Comparison of ENCODE assay signal across 8 cellular contexts in genomic region chr12:51351913-51352532, GRCh38. TPM values are rescaled to one million over a fixed set of nuclear protein-coding genes. Genes with fewer than 3 reads are reported as not detected.
DNase-seq lines count a peak whose midpoint lies in the region; ATAC-seq and TF ChIP-seq lines count a peak whose summit lies in the region.

No MANE protein-coding gene starts in this region.

- no peak overlapping the region for H3K4me3 ChIP-seq in esophagus squamous epithelium
- H3K4me3 ChIP-seq in neural progenitor cell, result no peak overlapping the region

- H3K9ac ChIP-seq in neural progenitor cell, result no peak overlapping the region

- no peak overlapping the region for H3K4me2 ChIP-seq in neural progenitor cell

- peaks cover 10% of the 10 kb centered on the region for H3K4me1 Mint-ChIP-seq in neural progenitor cell

- no peak overlapping the region for H3K4me3 Mint-ChIP-seq in neural progenitor cell

- H3K36me3 ChIP-seq in esophagus squamous epithelium, result no peaks in the 10 kb centered on the region
- H3K36me3 ChIP-seq in neural progenitor cell, result no peaks in the 10 kb centered on the region

- peak overlapping the region; percentile 27 for H2AFZ ChIP-seq in neural progenitor cell (replicated peaks)

- DNase-seq in A172 (ENCODE audit: low spot score), result peak; percentile 35
- peak; percentile 40 for DNase-seq in G401 (ENCODE audit: low spot score)
- peak; percentile 44 for DNase-seq in NCI-H2107 treated with DMSO at 0.1 percent for 48 hours (lab: John Stamatoyannopoulos, UW; ENCODE audit: unreplicated experiment)
- DNase-seq in activated CD4-positive, alpha-beta T cell treated with anti-CD3 and anti-CD28 coated beads, Interleukin-2, amount 50 U/mL, for 48 hours, result peak; percentile 48 to 55
- no peak for DNase-seq in esophagus squamous epithelium (lab: John Stamatoyannopoulos, UW)
- DNase-seq in neural progenitor cell (ENCODE audit: low spot score), result peak; percentile 91
- DNase-seq in omental fat pad (ENCODE audit: low spot score), result no peak

- no peaks in the 10 kb centered on the region for H3F3A ChIP-seq in neural progenitor cell (ENCODE audit: low read depth)

- H3K9me3 Mint-ChIP-seq in neural progenitor cell, result no peaks in the 10 kb centered on the region

- no peaks in the 10 kb centered on the region for H3K36me3 Mint-ChIP-seq in neural progenitor cell

- TF ChIP-seq CTCF in esophagus squamous epithelium (IDR thresholded peaks at IDR 0.05), result peak in 5 of 6 experiments; percentile 37 to 76 (median 58)
- peak; percentile 91 for TF ChIP-seq CTCF in neural progenitor cell (IDR thresholded peaks at IDR 0.05)
- no peak for TF ChIP-seq CTCF in omental fat pad (IDR thresholded peaks at IDR 0.05)

- H3K9me3 ChIP-seq in esophagus squamous epithelium (no peaks in the 10 kb centered on the region), neural progenitor cell (ENCODE audit: low read depth) (no peaks in the 10 kb centered on the region)

- TF ChIP-seq POLR2A in esophagus squamous epithelium (IDR thresholded peaks at IDR 0.05), result no peak

- intact Hi-C loops in esophagus squamous epithelium (cut with DNase I), result no loop called here

- no peaks in the 10 kb centered on the region for H3K79me2 ChIP-seq in neural progenitor cell (ENCODE audit: low read depth)

- peaks cover 3% of the 10 kb centered on the region for H3K27me3 Mint-ChIP-seq in neural progenitor cell (ENCODE audit: insufficient read depth, low read depth)

- H3K27ac ChIP-seq in esophagus squamous epithelium, result no peak overlapping the region
- no peak overlapping the region for H3K27ac ChIP-seq in neural progenitor cell

- in situ Hi-C loops in G401 (cut with HindIII; ENCODE audit: low sequenced_read_pairs), result no loop called here

- no peaks in the 10 kb centered on the region for H4K20me1 ChIP-seq in neural progenitor cell (ENCODE audit: low read depth)

- ATAC-seq in HG03565 (IDR thresholded peaks at IDR 0.05; ENCODE audit: unreplicated experiment) (no peak), omental fat pad (ENCODE audit: low FRiP score) (no peak)

- H3K27ac Mint-ChIP-seq in neural progenitor cell, result no peak overlapping the region

- 45 to 51% methylated on average over 7 to 11 of the region's 11 CpGs for WGBS in esophagus squamous epithelium, 2 donors

- no peaks in the 10 kb centered on the region for H3K4me1 ChIP-seq in esophagus squamous epithelium
- H3K4me1 ChIP-seq in neural progenitor cell, result no peaks in the 10 kb centered on the region

- no peaks in the 10 kb centered on the region for H3K27me3 ChIP-seq in esophagus squamous epithelium
- H3K27me3 ChIP-seq in neural progenitor cell, result no peaks in the 10 kb centered on the region

RNA-seq across cellular contexts. Expression of gene CELA1, which starts 5.5 kb away (rescaled TPM):
- not detected in 2 replicates for total RNA-seq in A172 (2014; rRNA removed; shearing (Covaris generic))
- not detected in 2 replicates for total RNA-seq in G401 (2014; rRNA removed; shearing (Covaris generic))
- total RNA-seq in esophagus squamous epithelium, result not detected
- not detected in 2 replicates for total RNA-seq in neural progenitor cell (ENCODE audit: low replicate concordance)
- not detected for total RNA-seq in omental fat pad

RNA-seq across cellular contexts. Expression of gene BIN2, which starts 28.0 kb away (rescaled TPM):
- not detected in 2 replicates for total RNA-seq in A172 (2014; rRNA removed; shearing (Covaris generic))
- not detected in 2 replicates for total RNA-seq in G401 (2014; rRNA removed; shearing (Covaris generic))
- total RNA-seq in esophagus squamous epithelium (1 to 10 TPM; 1.7 to 5.5 (median 3.3) TPM), neural progenitor cell (ENCODE audit: low replicate concordance) (0.52 TPM in 1 of 2 replicates, not detected in the other), omental fat pad (10 to 100 TPM in 3 of 4 donors, 1 to 10 TPM in 1; 4.8 to 26.5 (median 13.0) TPM)

RNA-seq across cellular contexts. Expression of gene GALNT6, which starts 39.2 kb away (rescaled TPM):
- 16.5 and 38.0 TPM in 2 replicates for total RNA-seq in A172 (2014; rRNA removed; shearing (Covaris generic))
- total RNA-seq in G401 (2014; rRNA removed; shearing (Covaris generic)), result 5.8 and 18.1 TPM in 2 replicates
- 10 to 100 TPM in 2 of 4 donors, 1 to 10 TPM in 2; 1.7 to 26.7 (median 10.2) TPM for total RNA-seq in esophagus squamous epithelium
- 1.5 TPM in 1 of 2 replicates, not detected in the other for total RNA-seq in neural progenitor cell (ENCODE audit: low replicate concordance)
- total RNA-seq in omental fat pad, result 10 to 100 TPM in 3 of 4 donors, 1 to 10 TPM in 1; 4.2 to 12.9 (median 10.7) TPM

Comparison
In these comparisons a context has a peak if more than half of its experiments do, and no peak if none do; other contexts are left out.
1. DNase-seq: peak in A172 (single experiment), G401 (single experiment), NCI-H2107 treated with DMSO at 0.1 percent for 48 hours (single experiment), activated CD4-positive, alpha-beta T cell treated with anti-CD3 and anti-CD28 coated beads, Interleukin-2, amount 50 U/mL, for 48 hours (2 of 2) and neural progenitor cell (single experiment); none in esophagus squamous epithelium (single experiment) and omental fat pad (single experiment).
2. CTCF ChIP-seq: peak in esophagus squamous epithelium (5 of 6) and neural progenitor cell (single experiment); none in omental fat pad (0 of 3).